1 cellular context compared by ENCODE assay signal in genomic region chr2:230068658-230069080, GRCh38.
TF ChIP-seq lines count a peak whose summit lies in the region.

TSS of gene SLC16A14 (minus strand) at chr2:230068924. CDS start at chr2:230059352, 9,572 bp downstream.

TF ChIP-seq in WTC11, 78 proteins besides CTCF, POLR2A, EP300 and RAD21 (continued from another document):
- no peak for TF ChIP-seq USF2 (CRISPR knock-in tag; IDR thresholded peaks at IDR 0.05)
- no peak for TF ChIP-seq SMAD3 (CRISPR knock-in tag; IDR thresholded peaks at IDR 0.05; ENCODE audit: borderline replicate concordance)
- TF ChIP-seq USF1 (CRISPR knock-in tag; IDR thresholded peaks at IDR 0.05) = no peak
- TF ChIP-seq FOXP4 (CRISPR knock-in tag; IDR thresholded peaks at IDR 0.05) = no peak
- TF ChIP-seq CREM (CRISPR knock-in tag; IDR thresholded peaks at IDR 0.05) = no peak
- TF ChIP-seq PRRX2 (CRISPR knock-in tag; IDR thresholded peaks at IDR 0.05) = no peak
- no peak for TF ChIP-seq E2F5 (CRISPR knock-in tag; IDR thresholded peaks at IDR 0.05)
- TF ChIP-seq KAT7 (CRISPR knock-in tag; IDR thresholded peaks at IDR 0.05; ENCODE audit: borderline replicate concordance) = no peak
TF ChIP-seq in WTC11: peak in this region for 4.
